ENCODE assay signal across 28 cellular contexts in the genomic region with DNA sequence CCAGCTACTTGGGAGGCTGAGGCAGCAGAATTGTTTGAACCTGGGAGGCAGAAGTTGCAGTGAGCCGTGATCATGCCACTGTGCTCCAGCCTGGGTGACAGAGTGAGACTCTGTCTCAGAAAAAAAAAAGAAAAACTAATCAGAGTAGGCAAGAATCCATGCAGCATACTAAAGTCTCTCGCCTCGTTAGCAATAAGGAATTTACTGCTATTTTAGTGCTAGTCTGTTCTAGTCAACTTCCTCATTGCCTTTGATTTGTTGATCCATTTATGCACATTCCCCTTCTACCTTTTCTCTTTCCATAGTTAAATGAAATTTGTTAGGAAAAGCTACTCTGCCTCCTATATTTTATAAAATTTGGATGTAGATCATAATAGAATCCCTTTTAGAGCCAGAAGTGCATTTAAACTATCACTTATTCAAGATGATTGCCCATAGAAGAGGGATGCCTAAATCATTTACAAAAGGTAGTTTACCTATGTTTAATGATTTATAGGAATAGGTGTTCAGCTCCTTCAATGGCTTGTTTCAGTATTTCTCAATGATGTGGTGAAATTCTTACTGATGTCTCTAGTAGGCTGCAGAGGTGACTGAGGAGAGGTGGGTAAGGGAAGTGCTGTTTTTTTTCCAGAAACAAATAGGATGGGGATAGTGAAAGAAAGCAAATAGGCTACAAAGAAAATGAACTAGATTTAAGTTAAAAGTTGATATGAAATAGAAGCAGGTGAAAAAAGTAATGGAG. TPM values are rescaled to one million over a fixed set of nuclear protein-coding genes. Genes with fewer than 3 reads are reported as not detected.
DNase-seq lines count a peak whose midpoint lies in the region; ATAC-seq and TF ChIP-seq lines count a peak whose summit lies in the region.
"Had no signal": no experiment of that assay in that cellular context is flagged by ENCODE, and none has a peak within 500 bp of the region (broad histone marks: within the 10 kb centered on the region; RNA-seq: fewer than 3 reads in every experiment).

No MANE protein-coding gene starts in this region.

- H3K36me3 ChIP-seq in colonic mucosa (no peaks in the 10 kb centered on the region), mesendoderm (ENCODE audit: control insufficient read depth, insufficient read depth, low read length) (no peaks in the 10 kb centered on the region), smooth muscle cell (ENCODE audit: low read depth) (no peaks in the 10 kb centered on the region)
- H3K36me3 ChIP-seq: WERI-Rb-1 had no signal

- ATAC-seq in GM18907 (IDR thresholded peaks at IDR 0.05; ENCODE audit: unreplicated experiment) (peak; percentile 81), T-helper 17 cell (no peak)
- no peak for ATAC-seq in activated CD8-positive, alpha-beta memory T cell treated with anti-CD3 and anti-CD28 coated beads, Interleukin-2, amount 10 ng/mL, durations not matched to agents 7 days and 5 days
- ATAC-seq: activated T-cell treated with anti-CD3 and anti-CD28 coated beads, Interleukin-2, amount 50 U/mL, for 72 hours; K562 had no signal

- intact Hi-C loops in colonic mucosa (cut with DNase I) = no loop called here

- H2BK5ac ChIP-seq in mesendoderm (ENCODE audit: low read length) = no peak overlapping the region

- no CpG with 5 or more reads among the region's 3 CpGs for WGBS in mesendoderm (ENCODE audit: extremely low coverage, insufficient coverage, low lambda C conversion rate)
- WGBS in smooth muscle cell (ENCODE audit: low lambda C conversion rate) = 90% methylated on average over 3 of the region's 3 CpGs

- H3K56ac ChIP-seq in mesendoderm (ENCODE audit: low read length) = no peak overlapping the region

- TF ChIP-seq CTCF in colonic mucosa (IDR thresholded peaks at IDR 0.05) = no peak
- TF ChIP-seq CTCF in smooth muscle cell (IDR thresholded peaks at IDR 0.05; ENCODE audit: borderline replicate concordance, insufficient read depth, poor library complexity, severe bottlenecking) = no peak

- no peak overlapping the region for H3K23ac ChIP-seq in mesendoderm (ENCODE audit: low read length)

- no peak overlapping the region for H3K18ac ChIP-seq in mesendoderm (ENCODE audit: low read length)

- H3K27me3 ChIP-seq in colonic mucosa (no peaks in the 10 kb centered on the region), mesendoderm (ENCODE audit: insufficient read depth, low read length, poor library complexity) (no peaks in the 10 kb centered on the region), smooth muscle cell (ENCODE audit: low read depth) (no peaks in the 10 kb centered on the region)

- H2BK120ac ChIP-seq in mesendoderm (ENCODE audit: low read depth, low read length) = no peak overlapping the region

- H3K79me2 ChIP-seq in mesendoderm (ENCODE audit: control insufficient read depth, insufficient read depth, low read length) (no peaks in the 10 kb centered on the region), smooth muscle cell (ENCODE audit: low read depth) (no peaks in the 10 kb centered on the region)

- no peak overlapping the region for H3K27ac Mint-ChIP-seq in activated CD8-positive, alpha-beta memory T cell treated with anti-CD3 and anti-CD28 coated beads, Interleukin-2, amount 10 ng/mL, durations not matched to agents 7 days and 5 days
- H3K27ac Mint-ChIP-seq in T-helper 17 cell = no peak overlapping the region
- H3K27ac Mint-ChIP-seq: activated T-cell treated with anti-CD3 and anti-CD28 coated beads, Interleukin-2, amount 50 U/mL, for 72 hours; HFFc6 had no signal

- H3K4me1 ChIP-seq in colonic mucosa (no peaks in the 10 kb centered on the region), mesendoderm (ENCODE audit: control insufficient read depth, low read depth, low read length) (no peaks in the 10 kb centered on the region), smooth muscle cell (ENCODE audit: low read depth) (no peaks in the 10 kb centered on the region)

- no peaks in the 10 kb centered on the region for H4K20me1 ChIP-seq in smooth muscle cell (ENCODE audit: low read depth)

- H4K5ac ChIP-seq in mesendoderm (ENCODE audit: low read length) = no peak overlapping the region

- no peaks in the 10 kb centered on the region for H3K36me3 Mint-ChIP-seq in activated CD8-positive, alpha-beta memory T cell treated with anti-CD3 and anti-CD28 coated beads, Interleukin-2, amount 10 ng/mL, durations not matched to agents 7 days and 5 days
- H3K36me3 Mint-ChIP-seq in T-helper 17 cell (ENCODE audit: low read depth) = peaks cover 3% of the 10 kb centered on the region

- no peak overlapping the region for H3K4ac ChIP-seq in mesendoderm (ENCODE audit: low read depth, low read length)

- H3K27me3 Mint-ChIP-seq in activated CD8-positive, alpha-beta memory T cell treated with anti-CD3 and anti-CD28 coated beads, Interleukin-2, amount 10 ng/mL, durations not matched to agents 7 days and 5 days = no peaks in the 10 kb centered on the region
- no peaks in the 10 kb centered on the region for H3K27me3 Mint-ChIP-seq in T-helper 17 cell

- no peak overlapping the region for H4K8ac ChIP-seq in mesendoderm (ENCODE audit: low read depth, low read length)

- no peak overlapping the region for H3K4me3 Mint-ChIP-seq in activated CD8-positive, alpha-beta memory T cell treated with anti-CD3 and anti-CD28 coated beads, Interleukin-2, amount 10 ng/mL, durations not matched to agents 7 days and 5 days
- H3K4me3 Mint-ChIP-seq in T-helper 17 cell = no peak overlapping the region
- H3K4me3 Mint-ChIP-seq: activated T-cell treated with anti-CD3 and anti-CD28 coated beads, Interleukin-2, amount 50 U/mL, for 72 hours; HFFc6 had no signal

- no peak overlapping the region for H2AK5ac ChIP-seq in mesendoderm (ENCODE audit: low read length)

- no peak overlapping the region for H2AFZ ChIP-seq in smooth muscle cell (ENCODE audit: low read depth)
- H2AFZ ChIP-seq: PC-9 had no signal

- no peak overlapping the region for H3K4me2 ChIP-seq in mesendoderm (ENCODE audit: low read length)
- no peak overlapping the region for H3K4me2 ChIP-seq in smooth muscle cell
- H3K4me2 ChIP-seq: PC-9 had no signal

- H3K9me3 Mint-ChIP-seq in activated CD8-positive, alpha-beta memory T cell treated with anti-CD3 and anti-CD28 coated beads, Interleukin-2, amount 10 ng/mL, durations not matched to agents 7 days and 5 days (ENCODE audit: low read depth) = no peaks in the 10 kb centered on the region
- H3K9me3 Mint-ChIP-seq: activated T-cell treated with anti-CD3 and anti-CD28 coated beads, Interleukin-2, amount 50 U/mL, for 72 hours; HFFc6 had no signal

- H3K4me1 Mint-ChIP-seq in activated CD8-positive, alpha-beta memory T cell treated with anti-CD3 and anti-CD28 coated beads, Interleukin-2, amount 10 ng/mL, durations not matched to agents 7 days and 5 days = no peaks in the 10 kb centered on the region
- H3K4me1 Mint-ChIP-seq in T-helper 17 cell = no peaks in the 10 kb centered on the region

- no peak overlapping the region for H2BK15ac ChIP-seq in mesendoderm (replicated peaks; ENCODE audit: low read depth)

- H3K79me1 ChIP-seq in mesendoderm (ENCODE audit: low read length) = no peaks in the 10 kb centered on the region

- H3K4me3 ChIP-seq in colonic mucosa (peak overlapping the region; percentile 34), mesendoderm (ENCODE audit: low read length) (no peak overlapping the region), smooth muscle cell (peak overlapping the region; percentile 39)
- H3K4me3 ChIP-seq: K562, PC-9 had no signal

- CTCF ChIA-PET in activated CD8-positive, alpha-beta memory T cell treated with anti-CD3 and anti-CD28 coated beads, Interleukin-2, amount 10 ng/mL, durations not matched to agents 7 days and 5 days (lab: Charles Lee) = no interaction called here

- in situ Hi-C loops in KBM-7 (cut with MboI; ENCODE audit: low pct_unique_long_range_greater_than_20kb, low sequenced_read_pairs) = no loop called here

- H3F3A ChIP-seq in smooth muscle cell (ENCODE audit: low read depth) = no peaks in the 10 kb centered on the region

- H3K27ac ChIP-seq in colonic mucosa (peak overlapping the region; percentile 81), mesendoderm (ENCODE audit: low read depth, low read length) (no peak overlapping the region), smooth muscle cell (ENCODE audit: low read depth) (no peak overlapping the region)
- H3K27ac ChIP-seq: PC-9, WERI-Rb-1 had no signal

- DNase-seq in colonic mucosa = peak; percentile 24
- DNase-seq in mesendoderm = peak; percentile 7
- no peak for DNase-seq in smooth muscle cell (lab: John Stamatoyannopoulos, UW; ENCODE audit: unreplicated experiment)
- DNase-seq in KBM-7 = no peak
- DNase-seq in activated CD8-positive, alpha-beta memory T cell treated with anti-CD3 and anti-CD28 coated beads, Interleukin-2, amount 10 ng/mL, durations not matched to agents 7 days and 5 days = no peak
- no peak for DNase-seq in T-helper 17 cell
- no peak for DNase-seq in HUDEP-2 (lab: John Stamatoyannopoulos, UW; ENCODE audit: unreplicated experiment in 76 of 76)
- DNase-seq: activated naive CD4-positive, alpha-beta T cell; activated T-cell treated with anti-CD3 and anti-CD28 coated beads, Interleukin-2, amount 50 U/mL, for 72 hours; cerebellar nuclear complex; DMS79; GDM1; HFFc6; mesenchymal stem cell; NCI-H1105; NCI-H1930; NCI-H524 treated with DMSO at 0.1 percent for 48 hours; occipital lobe; PC-9; SHP77; stimulated activated CD4-positive, alpha-beta T cell treated with anti-CD3 and anti-CD28 coated beads, Interleukin-2, amount 100 ng/mL, for 24 hours; WERI-Rb-1 had no signal

- H3K9ac ChIP-seq in colonic mucosa (ENCODE audit: low read depth in 2 of 2, low read length in 2 of 2) (peak overlapping the region; percentile 29 to 74), mesendoderm (ENCODE audit: low read length) (no peak overlapping the region), smooth muscle cell (ENCODE audit: low read depth) (no peak overlapping the region)

- H3K9me3 ChIP-seq in colonic mucosa (no peaks in the 10 kb centered on the region), smooth muscle cell (replicated peaks; ENCODE audit: low read depth) (no peaks in the 10 kb centered on the region), T-helper 17 cell (ENCODE audit: control insufficient read depth, low read length, poor library complexity, severe bottlenecking) (no peaks in the 10 kb centered on the region)

RNA-seq across cellular contexts. Expression of a gene that starts 1.9 kb away (rescaled TPM):
- 100 to 1,000 TPM in 1 of 2 donors, 10 to 100 TPM in 1; 48.9 to 130 TPM for total RNA-seq in colonic mucosa
- polyA plus RNA-seq in mesendoderm (2013, experiment 1 of 2) = not detected
- polyA plus RNA-seq in mesendoderm (2013, experiment 2 of 2) = not detected
- total RNA-seq in smooth muscle cell = not detected in 2 replicates
- 0.06 and 0.26 TPM in 2 replicates for polyA plus RNA-seq in smooth muscle cell
- total RNA-seq in activated CD8-positive, alpha-beta memory T cell treated with anti-CD3 and anti-CD28 coated beads, Interleukin-2, amount 10 ng/mL, durations not matched to agents 7 days and 5 days = not detected
- not detected for total RNA-seq in T-helper 17 cell
- total RNA-seq: activated T-cell treated with anti-CD3 and anti-CD28 coated beads, Interleukin-2, amount 50 U/mL, for 72 hours; endothelial cell of umbilical vein; HFFc6; K562; MCF 10A; occipital lobe; PC-9; ureter had no signal
- polyA plus RNA-seq: BJ, endothelial cell of umbilical vein, K562 had no signal

RNA-seq across cellular contexts. Expression of a gene that starts 47.4 kb away (rescaled TPM):
- 10 to 100 TPM; 12.3 to 14.8 TPM for total RNA-seq in colonic mucosa
- polyA plus RNA-seq in mesendoderm (2013, experiment 1 of 2) = 10.4 TPM
- 10.4 TPM for polyA plus RNA-seq in mesendoderm (2013, experiment 2 of 2)
- 12.5 and 25.5 TPM in 2 replicates for total RNA-seq in smooth muscle cell
- 10.9 and 11.8 TPM in 2 replicates for polyA plus RNA-seq in smooth muscle cell
- total RNA-seq in activated CD8-positive, alpha-beta memory T cell treated with anti-CD3 and anti-CD28 coated beads, Interleukin-2, amount 10 ng/mL, durations not matched to agents 7 days and 5 days = 10 to 100 TPM; 11.8 to 12.1 TPM
- 1 to 10 TPM; 4.7 to 8.9 TPM for total RNA-seq in T-helper 17 cell

RNA-seq across cellular contexts. Expression of a gene that starts 56.5 kb away (rescaled TPM):
- 10 to 100 TPM; 24.4 to 32.4 TPM for total RNA-seq in colonic mucosa
- 41.1 TPM for polyA plus RNA-seq in mesendoderm (2013, experiment 1 of 2)
- polyA plus RNA-seq in mesendoderm (2013, experiment 2 of 2) = 41.7 TPM
- 30.3 and 37.7 TPM in 2 replicates for total RNA-seq in smooth muscle cell
- polyA plus RNA-seq in smooth muscle cell = 31.2 and 32.3 TPM in 2 replicates
- 10 to 100 TPM; 36.4 to 44.1 TPM for total RNA-seq in activated CD8-positive, alpha-beta memory T cell treated with anti-CD3 and anti-CD28 coated beads, Interleukin-2, amount 10 ng/mL, durations not matched to agents 7 days and 5 days
- 10 to 100 TPM; 28.6 to 32.9 TPM for total RNA-seq in T-helper 17 cell

Comparison
In these comparisons a context has a peak if more than half of its experiments do, and no peak if none do; other contexts are left out.
1. DNase-seq: peak in colonic mucosa (single experiment) and mesendoderm (single experiment); none in smooth muscle cell (single experiment), KBM-7 (single experiment), activated CD8-positive, alpha-beta memory T cell treated with anti-CD3 and anti-CD28 coated beads, Interleukin-2, amount 10 ng/mL, durations not matched to agents 7 days and 5 days (single experiment), T-helper 17 cell (0 of 3) and HUDEP-2 (0 of 76).
2. H3K9ac ChIP-seq: peak in colonic mucosa (2 of 2); none in mesendoderm (single experiment) and smooth muscle cell (single experiment).
3. RNA of a gene that starts 1.9 kb away (total RNA-seq): 48.9 to 130 TPM in colonic mucosa; not detected in smooth muscle cell, not detected in activated CD8-positive, alpha-beta memory T cell treated with anti-CD3 and anti-CD28 coated beads, Interleukin-2, amount 10 ng/mL, durations not matched to agents 7 days and 5 days and not detected in T-helper 17 cell; every median in the first group is over 10 times any median in the second.